In the genomic region with DNA sequence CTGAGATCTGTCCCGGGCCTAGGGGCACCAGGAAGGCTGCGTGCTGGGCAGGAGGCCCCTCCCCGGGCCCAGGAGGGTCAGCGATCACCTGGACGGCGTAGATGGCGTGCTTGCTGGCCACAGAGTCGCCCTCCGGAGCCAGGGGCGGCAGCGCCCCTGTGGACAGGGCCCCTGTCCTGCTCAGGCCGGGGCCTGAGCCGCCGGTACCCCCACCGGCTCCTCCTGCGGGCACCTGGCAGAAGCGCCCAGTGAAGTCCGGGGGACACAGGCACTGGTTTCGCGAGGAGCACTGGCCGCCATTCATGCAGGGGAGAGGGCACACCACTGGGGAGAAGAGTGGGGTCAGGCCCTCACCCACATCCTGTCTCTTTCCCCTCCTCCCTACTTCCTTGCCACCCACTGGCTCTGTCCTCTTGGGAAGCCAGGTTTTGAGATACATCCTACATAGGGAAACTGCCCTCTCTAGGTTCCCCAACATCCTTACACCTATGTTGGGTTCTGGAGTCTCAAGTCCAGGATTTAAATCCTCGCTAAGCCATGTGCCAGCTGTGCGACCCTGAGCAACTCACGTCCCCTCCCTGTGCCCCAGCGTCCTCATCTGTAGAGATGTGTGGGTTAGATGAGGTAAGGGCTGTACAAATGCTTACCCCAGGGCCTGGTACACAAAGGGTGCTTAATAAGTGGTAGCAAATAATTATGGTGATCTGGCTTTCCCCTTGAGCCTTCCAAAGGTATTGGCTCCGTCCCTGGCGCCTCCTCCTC, we compare ENCODE assay signal across 1 cellular context.
TF ChIP-seq lines count a peak whose summit lies in the region.

No MANE protein-coding gene starts in this region.

TF ChIP-seq in H1, 55 proteins besides CTCF, POLR2A, EP300 and RAD21:
- TF ChIP-seq KDM5A (IDR thresholded peaks at IDR 0.05; ENCODE audit: low read length) = no peak
- TF ChIP-seq, protein P1, sequence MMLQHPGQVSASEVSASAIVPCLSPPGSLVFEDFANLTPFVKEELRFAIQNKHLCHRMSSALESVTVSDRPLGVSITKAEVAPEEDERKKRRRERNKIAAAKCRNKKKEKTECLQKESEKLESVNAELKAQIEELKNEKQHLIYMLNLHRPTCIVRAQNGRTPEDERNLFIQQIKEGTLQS (IDR thresholded peaks at IDR 0.05; ENCODE audit: insufficient read depth, low read depth, low read length) = no peak
- no peak for TF ChIP-seq CBX8 (IDR thresholded peaks at IDR 0.05; ENCODE audit: borderline replicate concordance, low read depth, low read length)
- TF ChIP-seq EZH2 (IDR thresholded peaks at IDR 0.05; ENCODE audit: low read depth, low read length, severe bottlenecking) = no peak
- TF ChIP-seq CHD2 (IDR thresholded peaks at IDR 0.05; ENCODE audit: low read length) = no peak
- no peak for TF ChIP-seq TAF7 (optimal IDR thresholded peaks at IDR 0.05; ENCODE audit: borderline replicate concordance, low read depth, low read length)
- no peak for TF ChIP-seq HDAC6 (IDR thresholded peaks at IDR 0.05; ENCODE audit: low read depth, low read length)
- TF ChIP-seq JUND (IDR thresholded peaks at IDR 0.05; ENCODE audit: low read length) = no peak
- TF ChIP-seq SUZ12 (IDR thresholded peaks at IDR 0.05; ENCODE audit: low read length) = no peak
- TF ChIP-seq JUN (IDR thresholded peaks at IDR 0.05; ENCODE audit: low read depth, low read length) = no peak
- TF ChIP-seq SP4 (IDR thresholded peaks at IDR 0.05; ENCODE audit: low read length) = no peak
- no peak for TF ChIP-seq POLR2AphosphoS5 (IDR thresholded peaks at IDR 0.05; ENCODE audit: low read depth, low read length)
